8 cellular contexts compared by ENCODE assay signal in genomic region chr19:43983544-43983911, GRCh38. TPM values are rescaled to one million over a fixed set of nuclear protein-coding genes. Genes with fewer than 3 reads are reported as not detected.
DNase-seq lines count a peak whose midpoint lies in the region; ATAC-seq and TF ChIP-seq lines count a peak whose summit lies in the region.

No MANE protein-coding gene starts in this region.

- ATAC-seq in naive thymus-derived CD4-positive, alpha-beta T cell = no peak
- no peak for ATAC-seq in GM21381 (IDR thresholded peaks at IDR 0.05; ENCODE audit: unreplicated experiment)

- peak overlapping the region; percentile 88 for H3K4me2 ChIP-seq in BLaER1

- intact Hi-C loops in naive thymus-derived CD4-positive, alpha-beta T cell (cut with micrococcal nuclease) = loop anchor here in 1 of 2 donors (2.0 to 10.0 kb wide), 2 partner anchors 33 to 321 kb away; partner anchors contain the start of genes ZNF221 and ZNF235

- H3K9me3 Mint-ChIP-seq in naive thymus-derived CD4-positive, alpha-beta T cell = peaks cover 0 to 16% (median 5%) of the 10 kb centered on the region in 11 donors

- CTCF ChIA-PET in naive thymus-derived CD4-positive, alpha-beta T cell (lab: Charles Lee) = interaction anchor here (0.7 kb wide), 1 partner anchor 48 kb away, joined by 4 read pairs; no protein-coding TSS in a partner anchor

- H3K36me3 ChIP-seq in BLaER1 = 0 out of 2 replicates have a peak, but pooled peaks cover 6% of the 10 kb centered on the region
- H3K36me3 ChIP-seq in adipocyte (ENCODE audit: control insufficient read depth, insufficient read depth, low read length, severe bottlenecking) = peaks cover under 1% of the 10 kb centered on the region
- H3K36me3 ChIP-seq in naive thymus-derived CD4-positive, alpha-beta T cell (ENCODE audit: control insufficient read depth in 2 of 3, insufficient read depth in 3 of 3, low read length in 3 of 3) = peaks cover 0 to 10% (median 0%) of the 10 kb centered on the region in 3 experiments

- DNase-seq in HFF-Myc (ENCODE audit: extremely low read depth, low read depth) = no peak
- DNase-seq in adipocyte (ENCODE audit: low read depth) = no peak
- no peak for DNase-seq in naive thymus-derived CD4-positive, alpha-beta T cell
- no peak for DNase-seq in NCI-H1092 treated with DMSO at 0.1 percent for 48 hours (lab: John Stamatoyannopoulos, UW)
- DNase-seq in stimulated activated CD4-positive, alpha-beta T cell treated with anti-CD3 and anti-CD28 coated beads, Interleukin-4, amount 100 ng/mL, for 4 hours = no peak
- no peak for DNase-seq in SHP77 treated with DMSO at 0.1 percent for 48 hours (lab: John Stamatoyannopoulos, UW)

- H3K27ac ChIP-seq in BLaER1 = peak overlapping the region; percentile 29; the same call in 1 of the 2 replicates
- peak overlapping the region; percentile 79 for H3K27ac ChIP-seq in naive thymus-derived CD4-positive, alpha-beta T cell (ENCODE audit: low read depth, low read length)

- peak overlapping the region; percentile 73 to 97 (median 92) for H3K4me3 Mint-ChIP-seq in naive thymus-derived CD4-positive, alpha-beta T cell

- TF ChIP-seq CTCF in HFF-Myc (IDR thresholded peaks at IDR 0.05; ENCODE audit: low read depth, low read length, missing control alignments) = no peak

- POLR2A ChIA-PET in naive thymus-derived CD4-positive, alpha-beta T cell (lab: Charles Lee) = no interaction called here

- H3K27me3 ChIP-seq in BLaER1 (no peaks in the 10 kb centered on the region), adipocyte (replicated peaks; ENCODE audit: control insufficient read depth, insufficient read depth, low read length) (no peaks in the 10 kb centered on the region)
- no peaks in the 10 kb centered on the region for H3K27me3 ChIP-seq in naive thymus-derived CD4-positive, alpha-beta T cell (ENCODE audit: control insufficient read depth in 2 of 2, insufficient read depth in 2 of 2, low read length in 2 of 2)

- H4K20me1 ChIP-seq in BLaER1 = no peaks in the 10 kb centered on the region

- peaks cover 0 to 24% (median 14%) of the 10 kb centered on the region in 7 donors for H3K4me1 Mint-ChIP-seq in naive thymus-derived CD4-positive, alpha-beta T cell

- peaks cover 0 to 24% (median 18%) of the 10 kb centered on the region in 5 donors for H3K36me3 Mint-ChIP-seq in naive thymus-derived CD4-positive, alpha-beta T cell

- H3K4me3 ChIP-seq in BLaER1 (peak overlapping the region; percentile 71), HFF-Myc (replicated peaks; ENCODE audit: low read depth, low read length) (peak overlapping the region; percentile 57), adipocyte (ENCODE audit: low read length) (peak overlapping the region; percentile 89)
- H3K4me3 ChIP-seq in naive thymus-derived CD4-positive, alpha-beta T cell (ENCODE audit: low read length) = peak overlapping the region; percentile 96

- H3K4me1 ChIP-seq in BLaER1 = peaks cover 12% of the 10 kb centered on the region; the same call in 1 of the 2 replicates
- H3K4me1 ChIP-seq in adipocyte (ENCODE audit: control insufficient read depth, insufficient read depth, low read length) = peaks cover 7% of the 10 kb centered on the region
- peaks cover 0 to 3% of the 10 kb centered on the region in 2 donors for H3K4me1 ChIP-seq in naive thymus-derived CD4-positive, alpha-beta T cell (ENCODE audit: control insufficient read depth in 2 of 2, insufficient read depth in 2 of 2, low read length in 2 of 2)

- H3K9me3 ChIP-seq in BLaER1 = peaks cover 3% of the 10 kb centered on the region; the same call in 1 of the 2 replicates
- H3K9me3 ChIP-seq in adipocyte (ENCODE audit: control insufficient read depth, low read length) = no peaks in the 10 kb centered on the region
- peaks cover 0 to 3% (median 0%) of the 10 kb centered on the region in 3 experiments for H3K9me3 ChIP-seq in naive thymus-derived CD4-positive, alpha-beta T cell (ENCODE audit: control insufficient read depth in 2 of 3, low read length in 3 of 3)

- no peaks in the 10 kb centered on the region for H3K27me3 Mint-ChIP-seq in naive thymus-derived CD4-positive, alpha-beta T cell

- peak overlapping the region; percentile 61 for H3K9ac ChIP-seq in BLaER1
- no peak overlapping the region for H3K9ac ChIP-seq in adipocyte (ENCODE audit: low read length)

- peak overlapping the region; percentile 2 to 94 (median 55) for H3K27ac Mint-ChIP-seq in naive thymus-derived CD4-positive, alpha-beta T cell

RNA-seq across cellular contexts. Expression of gene ZNF155, which starts 0.5 kb away (rescaled TPM):
- total RNA-seq in naive thymus-derived CD4-positive, alpha-beta T cell = 10 to 100 TPM in 2 of 5 experiments, 1 to 10 TPM in 3; 5.2 to 13.3 (median 9.1) TPM
- polyA plus RNA-seq in naive thymus-derived CD4-positive, alpha-beta T cell = 1 to 10 TPM in 1 of 2 donors, under 1 TPM in 1; 0.99 to 2.8 TPM

RNA-seq across cellular contexts. Expression of gene ZNF230, which starts 19.2 kb away (rescaled TPM):
- total RNA-seq in naive thymus-derived CD4-positive, alpha-beta T cell = 10 to 100 TPM in 2 of 5 experiments, 1 to 10 TPM in 3; 2.7 to 18.1 (median 6.7) TPM
- 1 to 10 TPM; 2.4 to 4.6 TPM for polyA plus RNA-seq in naive thymus-derived CD4-positive, alpha-beta T cell

RNA-seq across cellular contexts. Expression of gene ZNF221, which starts 32.5 kb away (rescaled TPM):
- 1 to 10 TPM in 3 of 5 experiments, under 1 TPM in 2; 0.69 to 2.0 (median 1.7) TPM for total RNA-seq in naive thymus-derived CD4-positive, alpha-beta T cell
- polyA plus RNA-seq in naive thymus-derived CD4-positive, alpha-beta T cell = 1 to 10 TPM in 1 of 2 donors, under 1 TPM in 1; 0.65 to 1.0 TPM

RNA-seq across cellular contexts. Expression of gene ZNF222, which starts 41.7 kb away (rescaled TPM):
- 10 to 100 TPM in 1 of 5 experiments, 1 to 10 TPM in 4; 2.9 to 10.1 (median 4.5) TPM for total RNA-seq in naive thymus-derived CD4-positive, alpha-beta T cell
- polyA plus RNA-seq in naive thymus-derived CD4-positive, alpha-beta T cell = 1 to 10 TPM; 2.1 to 3.6 TPM

RNA-seq across cellular contexts. Expression of gene ZNF45, which starts 48.4 kb away (rescaled TPM):
- 10 to 100 TPM in 4 of 5 experiments, 1 to 10 TPM in 1; 8.4 to 28.5 (median 15.3) TPM for total RNA-seq in naive thymus-derived CD4-positive, alpha-beta T cell
- polyA plus RNA-seq in naive thymus-derived CD4-positive, alpha-beta T cell = 10 to 100 TPM; 15.6 to 19.0 TPM
